21 cellular contexts compared by ENCODE assay signal in the genomic region with DNA sequence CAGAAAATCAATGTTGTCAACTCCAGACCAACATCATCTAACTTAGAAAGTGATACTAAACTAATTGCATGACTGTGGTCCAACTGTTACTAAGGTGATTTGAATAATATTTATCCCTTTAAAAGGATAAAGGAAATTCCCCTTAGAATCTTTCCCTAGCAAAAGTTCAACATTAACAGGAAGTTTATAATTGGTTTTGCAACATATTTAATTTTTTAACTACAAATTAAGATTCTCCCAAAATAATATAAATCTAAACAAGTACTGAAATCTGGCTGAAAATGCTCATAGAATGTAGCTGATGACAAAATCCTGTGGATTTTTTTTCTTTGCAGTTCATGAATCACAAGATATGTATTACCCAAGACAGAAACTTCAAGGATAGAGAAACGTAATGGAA.
DNase-seq lines count a peak whose midpoint lies in the region; FAIRE-seq and TF ChIP-seq lines count a peak whose summit lies in the region.
"Had no signal": no experiment of that assay in that cellular context is flagged by ENCODE, and none has a peak within 500 bp of the region (broad histone marks: within the 10 kb centered on the region; RNA-seq: fewer than 3 reads in every experiment).

No MANE protein-coding gene starts in this region.

- no peaks in the 10 kb centered on the region for H3K9me2 ChIP-seq in SK-N-SH

- H3K4me2 ChIP-seq in SK-N-SH = no peak overlapping the region

- CTCF ChIA-PET in SK-N-SH (lab: Yijun Ruan, JAX) (no interaction called here), RWPE1 (lab: Yijun Ruan, JAX) (interaction anchor here (0.6 kb wide), 1 partner anchor 90 kb away, joined by 3 read pairs; no protein-coding TSS in a partner anchor)

- H2AFZ ChIP-seq in SK-N-SH (ENCODE audit: low read depth) = no peak overlapping the region

- H3K9me3 ChIP-seq in SK-N-SH = no peaks in the 10 kb centered on the region
- H3K9me3 ChIP-seq: prostate gland had no signal

- POLR2A ChIA-PET in SK-N-SH (lab: Yijun Ruan, JAX) (no interaction called here), RWPE1 (lab: Yijun Ruan, JAX; ENCODE audit: low non-redundant PET) (no interaction called here)

- TF ChIP-seq EP300 in SK-N-SH (IDR thresholded peaks at IDR 0.05; ENCODE audit: borderline replicate concordance in 1 of 2, low read depth in 1 of 2, low read length in 1 of 2) = no peak

- no peak overlapping the region for H3K9ac ChIP-seq in SK-N-SH

- no peak overlapping the region for H3K4me3 ChIP-seq in epithelial cell of proximal tubule (ENCODE audit: low read depth, low read length)
- no peak overlapping the region for H3K4me3 ChIP-seq in SK-N-SH (ENCODE audit: low read depth in 2 of 2, low read length in 1 of 2)
- H3K4me3 ChIP-seq: prostate gland had no signal

- no peaks in the 10 kb centered on the region for H3F3A ChIP-seq in SK-N-SH (replicated peaks; ENCODE audit: insufficient read depth)

- TF ChIP-seq RAD21 in SK-N-SH (IDR thresholded peaks at IDR 0.05; ENCODE audit: low read length) = no peak

- no peaks in the 10 kb centered on the region for H3K79me2 ChIP-seq in SK-N-SH (ENCODE audit: insufficient read depth)

- H3K27ac ChIP-seq in SK-N-SH (ENCODE audit: low read depth in 2 of 2, low read length in 1 of 2) (no peak overlapping the region), RWPE1 (no peak overlapping the region)
- H3K27ac ChIP-seq: prostate gland had no signal

- H3K27me3 ChIP-seq in SK-N-SH (ENCODE audit: insufficient read depth) = no peaks in the 10 kb centered on the region

- peak; percentile 26 for DNase-seq in AG20443 (ENCODE audit: low spot score)
- no peak for DNase-seq in RCC 7860 (ENCODE audit: low spot score)
- DNase-seq in epithelial cell of proximal tubule (ENCODE audit: low read depth) = peak; percentile 10
- DNase-seq in myocyte (ENCODE audit: low read depth) = peak; percentile 32
- DNase-seq in SK-N-SH = no peak
- no peak for DNase-seq in RWPE1 (ENCODE audit: low spot score)
- no peak for DNase-seq in ureter (ENCODE audit: low spot score)
- DNase-seq in NCI-H526 treated with DMSO at 0.1 percent for 48 hours (lab: John Stamatoyannopoulos, UW) = no peak
- DNase-seq: activated CD4-positive, alpha-beta T cell treated with anti-CD3 and anti-CD28 coated beads for 1 hour; activated naive CD4-positive, alpha-beta T cell treated with anti-CD3 and anti-CD28 coated beads, Interleukin-2, amount 10 ng/mL, durations not matched to agents 7 days and 5 days; COR-L47; effector CD4-positive, alpha-beta T cell; foreskin melanocyte; H7; Karpas-422; left ventricle myocardium superior; naive thymus-derived CD4-positive, alpha-beta T cell; NCI-H345; SIG-M5 had no signal

- peak; percentile 68 for FAIRE-seq in RCC 7860 (lab: Jason Lieb, UNC)
- FAIRE-seq: G401.6 had no signal

- no peak for TF ChIP-seq CTCF in epithelial cell of proximal tubule (conservative IDR thresholded peaks at IDR 0.05; ENCODE audit: low read depth, low read length)
- TF ChIP-seq CTCF in SK-N-SH (IDR thresholded peaks at IDR 0.05) = no peak
- no peak for TF ChIP-seq CTCF in RWPE1 (conservative IDR thresholded peaks at IDR 0.05; ENCODE audit: low read depth)

- H4K20me1 ChIP-seq in SK-N-SH (ENCODE audit: insufficient read depth) = no peaks in the 10 kb centered on the region

- WGBS in SK-N-SH (ENCODE audit: low lambda C conversion rate) = 81% methylated on average over 1 of the region's 1 CpG

- no peaks in the 10 kb centered on the region for H3K36me3 ChIP-seq in SK-N-SH (replicated peaks in 1 of 2; ENCODE audit: control insufficient read depth in 1 of 2, insufficient read depth in 2 of 2, low read length in 1 of 2)
- H3K36me3 ChIP-seq: prostate gland had no signal

- H3K4me1 ChIP-seq in SK-N-SH (ENCODE audit: control insufficient read depth in 1 of 2, insufficient read depth in 2 of 2, low read depth in 1 of 2, low read length in 1 of 2) = peaks cover 0 to 6% of the 10 kb centered on the region in 2 experiments; a peak in 1 of 4 replicates
- H3K4me1 ChIP-seq: prostate gland had no signal

TF ChIP-seq in SK-N-SH, 30 proteins besides CTCF, POLR2A, EP300 and RAD21:
- TF ChIP-seq, protein P1, sequence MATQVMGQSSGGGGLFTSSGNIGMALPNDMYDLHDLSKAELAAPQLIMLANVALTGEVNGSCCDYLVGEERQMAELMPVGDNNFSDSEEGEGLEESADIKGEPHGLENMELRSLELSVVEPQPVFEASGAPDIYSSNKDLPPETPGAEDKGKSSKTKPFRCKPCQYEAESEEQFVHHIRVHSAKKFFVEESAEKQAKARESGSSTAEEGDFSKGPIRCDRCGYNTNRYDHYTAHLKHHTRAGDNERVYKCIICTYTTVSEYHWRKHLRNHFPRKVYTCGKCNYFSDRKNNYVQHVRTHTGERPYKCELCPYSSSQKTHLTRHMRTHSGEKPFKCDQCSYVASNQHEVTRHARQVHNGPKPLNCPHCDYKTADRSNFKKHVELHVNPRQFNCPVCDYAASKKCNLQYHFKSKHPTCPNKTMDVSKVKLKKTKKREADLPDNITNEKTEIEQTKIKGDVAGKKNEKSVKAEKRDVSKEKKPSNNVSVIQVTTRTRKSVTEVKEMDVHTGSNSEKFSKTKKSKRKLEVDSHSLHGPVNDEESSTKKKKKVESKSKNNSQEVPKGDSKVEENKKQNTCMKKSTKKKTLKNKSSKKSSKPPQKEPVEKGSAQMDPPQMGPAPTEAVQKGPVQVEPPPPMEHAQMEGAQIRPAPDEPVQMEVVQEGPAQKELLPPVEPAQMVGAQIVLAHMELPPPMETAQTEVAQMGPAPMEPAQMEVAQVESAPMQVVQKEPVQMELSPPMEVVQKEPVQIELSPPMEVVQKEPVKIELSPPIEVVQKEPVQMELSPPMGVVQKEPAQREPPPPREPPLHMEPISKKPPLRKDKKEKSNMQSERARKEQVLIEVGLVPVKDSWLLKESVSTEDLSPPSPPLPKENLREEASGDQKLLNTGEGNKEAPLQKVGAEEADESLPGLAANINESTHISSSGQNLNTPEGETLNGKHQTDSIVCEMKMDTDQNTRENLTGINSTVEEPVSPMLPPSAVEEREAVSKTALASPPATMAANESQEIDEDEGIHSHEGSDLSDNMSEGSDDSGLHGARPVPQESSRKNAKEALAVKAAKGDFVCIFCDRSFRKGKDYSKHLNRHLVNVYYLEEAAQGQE (IDR thresholded peaks at IDR 0.05; ENCODE audit: low read depth, low read length) = no peak
- no peak for TF ChIP-seq SMC3 (IDR thresholded peaks at IDR 0.05; ENCODE audit: low read depth, low read length)
- TF ChIP-seq RXRA (IDR thresholded peaks at IDR 0.05; ENCODE audit: borderline replicate concordance, low read depth) = no peak
- TF ChIP-seq MEF2A (IDR thresholded peaks at IDR 0.05; ENCODE audit: borderline replicate concordance, low read depth) = no peak
- no peak for TF ChIP-seq RFX5 (IDR thresholded peaks at IDR 0.05; ENCODE audit: low read length)
- no peak for TF ChIP-seq FOXJ3 (CRISPR knock-in tag; IDR thresholded peaks at IDR 0.05)
- no peak for TF ChIP-seq POLR2AphosphoS5 (IDR thresholded peaks at IDR 0.05; ENCODE audit: low read depth, low read length)
- TF ChIP-seq, protein P2, sequence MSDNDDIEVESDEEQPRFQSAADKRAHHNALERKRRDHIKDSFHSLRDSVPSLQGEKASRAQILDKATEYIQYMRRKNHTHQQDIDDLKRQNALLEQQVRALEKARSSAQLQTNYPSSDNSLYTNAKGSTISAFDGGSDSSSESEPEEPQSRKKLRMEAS (IDR thresholded peaks at IDR 0.05; ENCODE audit: low read depth) = no peak
- TF ChIP-seq TAF1 (IDR thresholded peaks at IDR 0.05; ENCODE audit: borderline replicate concordance, low read depth, low read length) = no peak
- TF ChIP-seq EZH2phosphoT487 (IDR thresholded peaks at IDR 0.05; ENCODE audit: borderline replicate concordance, low read depth) = no peak
- TF ChIP-seq SIN3A (IDR thresholded peaks at IDR 0.05; ENCODE audit: borderline replicate concordance, low read depth, low read length) = no peak

Comparison
In these comparisons a context has a peak if more than half of its experiments do, and no peak if none do; other contexts are left out.
1. DNase-seq: peak in AG20443 (single experiment), epithelial cell of proximal tubule (single experiment) and myocyte (single experiment); none in RCC 7860 (single experiment), SK-N-SH (single experiment), RWPE1 (single experiment), ureter (single experiment) and NCI-H526 treated with DMSO at 0.1 percent for 48 hours (single experiment).